Comparison of ENCODE assay signal across 27 cellular contexts in genomic region chr13:102276479-102276878, GRCh38.
"Had no signal": no experiment of that assay in that cellular context is flagged by ENCODE, and none has a peak within 500 bp of the region (broad histone marks: within the 10 kb centered on the region; RNA-seq: fewer than 3 reads in every experiment).

No MANE protein-coding gene starts in this region.

- H3K36me3 ChIP-seq: left lung, lower lobe of right lung, neural progenitor cell, neutrophil, right atrium auricular region, right lobe of liver, tibial nerve, vagina had no signal

- DNase-seq: hypothalamus; immature natural killer cell; kidney; left colon; left lung; lower lobe of right lung; mammary epithelial cell; mesendoderm; naive B cell; natural killer cell; nephron progenitor cell; occipital lobe; psoas muscle; right lobe of liver; stimulated activated CD4-positive, alpha-beta T cell treated with anti-CD3 and anti-CD28 coated beads, Interleukin-15, amount 100 ng/mL, for 24 hours; stimulated activated CD4-positive, alpha-beta T cell treated with anti-CD3 and anti-CD28 coated beads, Interleukin-2, amount 100 ng/mL, for 24 hours; stimulated activated CD4-positive, alpha-beta T cell treated with anti-CD3 and anti-CD28 coated beads, Interleukin-4, amount 100 ng/mL, for 24 hours; stimulated activated naive CD4-positive, alpha-beta T cell; substantia nigra had no signal

- H3K27me3 ChIP-seq: left lung, neural progenitor cell, neutrophil, right atrium auricular region, right lobe of liver, tibial nerve, vagina had no signal

- H3K27ac ChIP-seq: lower lobe of right lung, neural progenitor cell, neutrophil, parathyroid adenoma, psoas muscle, right lobe of liver, tibial nerve, vagina had no signal

- H3K9me3 ChIP-seq: left lung, lower lobe of right lung, neutrophil, psoas muscle, right atrium auricular region, right lobe of liver, tibial nerve, vagina had no signal

- H3K9ac ChIP-seq: neural progenitor cell, parathyroid adenoma had no signal

- H2AFZ ChIP-seq: neural progenitor cell, parathyroid adenoma had no signal

- H3K79me2 ChIP-seq: parathyroid adenoma had no signal

- H3K4me2 ChIP-seq: neural progenitor cell, smooth muscle cell had no signal

- H3K4me3 ChIP-seq: left lung, lower lobe of right lung, neural progenitor cell, psoas muscle, right atrium auricular region, right lobe of liver, smooth muscle cell, tibial nerve, vagina had no signal

- H3K4me1 ChIP-seq: left lung, lower lobe of right lung, parathyroid adenoma, psoas muscle, right lobe of liver, vagina had no signal

- ATAC-seq: left colon; lower lobe of right lung; natural killer cell; psoas muscle; stimulated activated effector memory CD8-positive, alpha-beta T cell treated with anti-CD3 and anti-CD28 coated beads, Interleukin-12 subunit alpha, Interleukin-12 subunit beta, amount 100 ng/mL, for 72 hours had no signal
